ENCODE assay signal across 1 cellular context in the genomic region with DNA sequence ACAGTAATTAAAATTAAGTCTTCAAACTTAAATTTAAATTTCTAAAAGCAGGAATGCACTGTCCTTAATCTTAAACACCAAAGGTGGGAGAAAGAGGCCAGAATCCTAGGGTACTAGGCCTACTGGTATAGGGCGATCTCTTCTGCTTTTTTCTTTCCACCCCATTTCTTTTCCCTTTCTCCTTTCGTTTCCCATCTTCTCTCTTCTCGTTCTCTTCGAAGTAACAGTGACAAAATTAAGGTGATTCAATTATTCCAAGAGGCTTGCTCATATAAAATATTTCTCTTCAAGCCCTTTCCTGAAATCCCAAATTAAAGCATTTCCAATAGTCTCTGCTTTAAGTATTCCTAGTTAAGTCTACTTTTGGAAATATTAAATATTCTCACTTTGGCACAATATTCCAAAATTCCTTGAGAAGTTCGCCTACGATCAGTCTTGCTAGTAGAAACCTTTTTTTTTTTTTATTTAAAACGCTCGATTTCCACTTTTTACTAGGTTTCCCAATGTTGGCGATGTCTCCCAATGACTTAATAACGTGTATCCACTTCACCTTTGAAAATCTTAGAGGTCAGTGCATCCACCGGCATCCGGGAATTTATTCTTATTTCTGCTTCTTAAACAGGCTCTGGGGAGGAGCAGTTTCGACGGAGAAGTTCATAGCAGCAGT.
TF ChIP-seq lines count a peak whose summit lies in the region.

No MANE protein-coding gene starts in this region.

TF ChIP-seq in K562, 482 proteins besides CTCF, POLR2A, EP300 and RAD21 (continued from another document and continues in another):
- TF ChIP-seq, protein P1, sequence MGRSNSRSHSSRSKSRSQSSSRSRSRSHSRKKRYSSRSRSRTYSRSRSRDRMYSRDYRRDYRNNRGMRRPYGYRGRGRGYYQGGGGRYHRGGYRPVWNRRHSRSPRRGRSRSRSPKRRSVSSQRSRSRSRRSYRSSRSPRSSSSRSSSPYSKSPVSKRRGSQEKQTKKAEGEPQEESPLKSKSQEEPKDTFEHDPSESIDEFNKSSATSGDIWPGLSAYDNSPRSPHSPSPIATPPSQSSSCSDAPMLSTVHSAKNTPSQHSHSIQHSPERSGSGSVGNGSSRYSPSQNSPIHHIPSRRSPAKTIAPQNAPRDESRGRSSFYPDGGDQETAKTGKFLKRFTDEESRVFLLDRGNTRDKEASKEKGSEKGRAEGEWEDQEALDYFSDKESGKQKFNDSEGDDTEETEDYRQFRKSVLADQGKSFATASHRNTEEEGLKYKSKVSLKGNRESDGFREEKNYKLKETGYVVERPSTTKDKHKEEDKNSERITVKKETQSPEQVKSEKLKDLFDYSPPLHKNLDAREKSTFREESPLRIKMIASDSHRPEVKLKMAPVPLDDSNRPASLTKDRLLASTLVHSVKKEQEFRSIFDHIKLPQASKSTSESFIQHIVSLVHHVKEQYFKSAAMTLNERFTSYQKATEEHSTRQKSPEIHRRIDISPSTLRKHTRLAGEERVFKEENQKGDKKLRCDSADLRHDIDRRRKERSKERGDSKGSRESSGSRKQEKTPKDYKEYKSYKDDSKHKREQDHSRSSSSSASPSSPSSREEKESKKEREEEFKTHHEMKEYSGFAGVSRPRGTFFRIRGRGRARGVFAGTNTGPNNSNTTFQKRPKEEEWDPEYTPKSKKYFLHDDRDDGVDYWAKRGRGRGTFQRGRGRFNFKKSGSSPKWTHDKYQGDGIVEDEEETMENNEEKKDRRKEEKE (IDR thresholded peaks at IDR 0.05; ENCODE audit: borderline replicate concordance in 1 of 2, control insufficient read depth in 1 of 2, low read depth in 2 of 2, low read length in 1 of 2) = no peak
- TF ChIP-seq, protein P2, sequence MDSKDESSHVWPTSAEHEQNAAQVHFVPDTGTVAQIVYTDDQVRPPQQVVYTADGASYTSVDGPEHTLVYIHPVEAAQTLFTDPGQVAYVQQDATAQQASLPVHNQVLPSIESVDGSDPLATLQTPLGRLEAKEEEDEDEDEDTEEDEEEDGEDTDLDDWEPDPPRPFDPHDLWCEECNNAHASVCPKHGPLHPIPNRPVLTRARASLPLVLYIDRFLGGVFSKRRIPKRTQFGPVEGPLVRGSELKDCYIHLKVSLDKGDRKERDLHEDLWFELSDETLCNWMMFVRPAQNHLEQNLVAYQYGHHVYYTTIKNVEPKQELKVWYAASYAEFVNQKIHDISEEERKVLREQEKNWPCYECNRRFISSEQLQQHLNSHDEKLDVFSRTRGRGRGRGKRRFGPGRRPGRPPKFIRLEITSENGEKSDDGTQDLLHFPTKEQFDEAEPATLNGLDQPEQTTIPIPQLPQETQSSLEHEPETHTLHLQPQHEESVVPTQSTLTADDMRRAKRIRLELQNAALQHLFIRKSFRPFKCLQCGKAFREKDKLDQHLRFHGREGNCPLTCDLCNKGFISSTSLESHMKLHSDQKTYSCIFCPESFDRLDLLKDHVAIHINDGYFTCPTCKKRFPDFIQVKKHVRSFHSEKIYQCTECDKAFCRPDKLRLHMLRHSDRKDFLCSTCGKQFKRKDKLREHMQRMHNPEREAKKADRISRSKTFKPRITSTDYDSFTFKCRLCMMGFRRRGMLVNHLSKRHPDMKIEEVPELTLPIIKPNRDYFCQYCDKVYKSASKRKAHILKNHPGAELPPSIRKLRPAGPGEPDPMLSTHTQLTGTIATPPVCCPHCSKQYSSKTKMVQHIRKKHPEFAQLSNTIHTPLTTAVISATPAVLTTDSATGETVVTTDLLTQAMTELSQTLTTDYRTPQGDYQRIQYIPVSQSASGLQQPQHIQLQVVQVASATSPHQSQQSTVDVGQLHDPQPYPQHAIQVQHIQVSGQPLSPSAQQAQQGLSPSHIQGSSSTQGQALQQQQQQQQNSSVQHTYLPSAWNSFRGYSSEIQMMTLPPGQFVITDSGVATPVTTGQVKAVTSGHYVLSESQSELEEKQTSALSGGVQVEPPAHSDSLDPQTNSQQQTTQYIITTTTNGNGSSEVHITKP (IDR thresholded peaks at IDR 0.05; ENCODE audit: partially characterized antibody) = no peak
- no peak for TF ChIP-seq RUNX1 (IDR thresholded peaks at IDR 0.05; ENCODE audit: low read depth)
- TF ChIP-seq RFX1 (IDR thresholded peaks at IDR 0.05) = no peak
- TF ChIP-seq GABPB2 (CRISPR knock-in tag; conservative IDR thresholded peaks at IDR 0.05) = no peak
- no peak for TF ChIP-seq XRCC3 (IDR thresholded peaks at IDR 0.05)
- TF ChIP-seq, protein P3, sequence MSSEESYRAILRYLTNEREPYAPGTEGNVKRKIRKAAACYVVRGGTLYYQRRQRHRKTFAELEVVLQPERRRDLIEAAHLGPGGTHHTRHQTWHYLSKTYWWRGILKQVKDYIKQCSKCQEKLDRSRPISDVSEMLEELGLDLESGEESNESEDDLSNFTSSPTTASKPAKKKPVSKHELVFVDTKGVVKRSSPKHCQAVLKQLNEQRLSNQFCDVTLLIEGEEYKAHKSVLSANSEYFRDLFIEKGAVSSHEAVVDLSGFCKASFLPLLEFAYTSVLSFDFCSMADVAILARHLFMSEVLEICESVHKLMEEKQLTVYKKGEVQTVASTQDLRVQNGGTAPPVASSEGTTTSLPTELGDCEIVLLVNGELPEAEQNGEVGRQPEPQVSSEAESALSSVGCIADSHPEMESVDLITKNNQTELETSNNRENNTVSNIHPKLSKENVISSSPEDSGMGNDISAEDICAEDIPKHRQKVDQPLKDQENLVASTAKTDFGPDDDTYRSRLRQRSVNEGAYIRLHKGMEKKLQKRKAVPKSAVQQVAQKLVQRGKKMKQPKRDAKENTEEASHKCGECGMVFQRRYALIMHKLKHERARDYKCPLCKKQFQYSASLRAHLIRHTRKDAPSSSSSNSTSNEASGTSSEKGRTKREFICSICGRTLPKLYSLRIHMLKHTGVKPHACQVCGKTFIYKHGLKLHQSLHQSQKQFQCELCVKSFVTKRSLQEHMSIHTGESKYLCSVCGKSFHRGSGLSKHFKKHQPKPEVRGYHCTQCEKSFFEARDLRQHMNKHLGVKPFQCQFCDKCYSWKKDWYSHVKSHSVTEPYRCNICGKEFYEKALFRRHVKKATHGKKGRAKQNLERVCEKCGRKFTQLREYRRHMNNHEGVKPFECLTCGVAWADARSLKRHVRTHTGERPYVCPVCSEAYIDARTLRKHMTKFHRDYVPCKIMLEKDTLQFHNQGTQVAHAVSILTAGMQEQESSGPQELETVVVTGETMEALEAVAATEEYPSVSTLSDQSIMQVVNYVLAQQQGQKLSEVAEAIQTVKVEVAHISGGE (CRISPR knock-in tag; IDR thresholded peaks at IDR 0.05) = no peak
- TF ChIP-seq CBX1 (IDR thresholded peaks at IDR 0.05; ENCODE audit: low read depth) = no peak
- no peak for TF ChIP-seq MEIS2 (IDR thresholded peaks at IDR 0.05; ENCODE audit: partially characterized antibody)
- no peak for TF ChIP-seq DMBX1 (CRISPR knock-in tag; IDR thresholded peaks at IDR 0.05; ENCODE audit: borderline replicate concordance)
- TF ChIP-seq ZNF551 (CRISPR knock-in tag; IDR thresholded peaks at IDR 0.05) = no peak
- TF ChIP-seq TAF7 (tag; IDR thresholded peaks at IDR 0.05) = 0 out of 2 replicates have a peak, but pooled peaks have one; percentile 22
- TF ChIP-seq ZC3H11A (IDR thresholded peaks at IDR 0.05; ENCODE audit: low read depth, low read length) = no peak
- no peak for TF ChIP-seq NCOR1 (IDR thresholded peaks at IDR 0.05)
- TF ChIP-seq ZNF780A (CRISPR knock-in tag; IDR thresholded peaks at IDR 0.05) = no peak
- TF ChIP-seq HMG20A (CRISPR knock-in tag; conservative IDR thresholded peaks at IDR 0.05) = no peak
- no peak for TF ChIP-seq HNRNPH1 (optimal IDR thresholded peaks at IDR 0.05; ENCODE audit: low read depth, low read length)
- TF ChIP-seq, protein P4, sequence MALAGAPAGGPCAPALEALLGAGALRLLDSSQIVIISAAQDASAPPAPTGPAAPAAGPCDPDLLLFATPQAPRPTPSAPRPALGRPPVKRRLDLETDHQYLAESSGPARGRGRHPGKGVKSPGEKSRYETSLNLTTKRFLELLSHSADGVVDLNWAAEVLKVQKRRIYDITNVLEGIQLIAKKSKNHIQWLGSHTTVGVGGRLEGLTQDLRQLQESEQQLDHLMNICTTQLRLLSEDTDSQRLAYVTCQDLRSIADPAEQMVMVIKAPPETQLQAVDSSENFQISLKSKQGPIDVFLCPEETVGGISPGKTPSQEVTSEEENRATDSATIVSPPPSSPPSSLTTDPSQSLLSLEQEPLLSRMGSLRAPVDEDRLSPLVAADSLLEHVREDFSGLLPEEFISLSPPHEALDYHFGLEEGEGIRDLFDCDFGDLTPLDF (CRISPR knock-in tag; IDR thresholded peaks at IDR 0.05) = no peak
- TF ChIP-seq, protein P5, sequence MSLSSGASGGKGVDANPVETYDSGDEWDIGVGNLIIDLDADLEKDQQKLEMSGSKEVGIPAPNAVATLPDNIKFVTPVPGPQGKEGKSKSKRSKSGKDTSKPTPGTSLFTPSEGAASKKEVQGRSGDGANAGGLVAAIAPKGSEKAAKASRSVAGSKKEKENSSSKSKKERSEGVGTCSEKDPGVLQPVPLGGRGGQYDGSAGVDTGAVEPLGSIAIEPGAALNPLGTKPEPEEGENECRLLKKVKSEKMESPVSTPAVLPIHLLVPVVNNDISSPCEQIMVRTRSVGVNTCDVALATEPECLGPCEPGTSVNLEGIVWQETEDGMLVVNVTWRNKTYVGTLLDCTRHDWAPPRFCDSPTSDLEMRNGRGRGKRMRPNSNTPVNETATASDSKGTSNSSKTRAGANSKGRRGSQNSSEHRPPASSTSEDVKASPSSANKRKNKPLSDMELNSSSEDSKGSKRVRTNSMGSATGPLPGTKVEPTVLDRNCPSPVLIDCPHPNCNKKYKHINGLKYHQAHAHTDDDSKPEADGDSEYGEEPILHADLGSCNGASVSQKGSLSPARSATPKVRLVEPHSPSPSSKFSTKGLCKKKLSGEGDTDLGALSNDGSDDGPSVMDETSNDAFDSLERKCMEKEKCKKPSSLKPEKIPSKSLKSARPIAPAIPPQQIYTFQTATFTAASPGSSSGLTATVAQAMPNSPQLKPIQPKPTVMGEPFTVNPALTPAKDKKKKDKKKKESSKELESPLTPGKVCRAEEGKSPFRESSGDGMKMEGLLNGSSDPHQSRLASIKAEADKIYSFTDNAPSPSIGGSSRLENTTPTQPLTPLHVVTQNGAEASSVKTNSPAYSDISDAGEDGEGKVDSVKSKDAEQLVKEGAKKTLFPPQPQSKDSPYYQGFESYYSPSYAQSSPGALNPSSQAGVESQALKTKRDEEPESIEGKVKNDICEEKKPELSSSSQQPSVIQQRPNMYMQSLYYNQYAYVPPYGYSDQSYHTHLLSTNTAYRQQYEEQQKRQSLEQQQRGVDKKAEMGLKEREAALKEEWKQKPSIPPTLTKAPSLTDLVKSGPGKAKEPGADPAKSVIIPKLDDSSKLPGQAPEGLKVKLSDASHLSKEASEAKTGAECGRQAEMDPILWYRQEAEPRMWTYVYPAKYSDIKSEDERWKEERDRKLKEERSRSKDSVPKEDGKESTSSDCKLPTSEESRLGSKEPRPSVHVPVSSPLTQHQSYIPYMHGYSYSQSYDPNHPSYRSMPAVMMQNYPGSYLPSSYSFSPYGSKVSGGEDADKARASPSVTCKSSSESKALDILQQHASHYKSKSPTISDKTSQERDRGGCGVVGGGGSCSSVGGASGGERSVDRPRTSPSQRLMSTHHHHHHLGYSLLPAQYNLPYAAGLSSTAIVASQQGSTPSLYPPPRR (CRISPR knock-in tag; IDR thresholded peaks at IDR 0.05; ENCODE audit: borderline replicate concordance) = no peak
- TF ChIP-seq ZBTB8A (IDR thresholded peaks at IDR 0.05; ENCODE audit: partially characterized antibody) = no peak
- TF ChIP-seq BRD9 (IDR thresholded peaks at IDR 0.05; ENCODE audit: low read depth, partially characterized antibody) = peak; percentile 42
- no peak for TF ChIP-seq KLF16 (IDR thresholded peaks at IDR 0.05)
- TF ChIP-seq JUN (IDR thresholded peaks at IDR 0.05; ENCODE audit: borderline replicate concordance, low read depth, low read length) = no peak
- no peak for TF ChIP-seq JUN (CRISPR knock-in tag; IDR thresholded peaks at IDR 0.05; ENCODE audit: borderline replicate concordance)
- TF ChIP-seq, protein P6, sequence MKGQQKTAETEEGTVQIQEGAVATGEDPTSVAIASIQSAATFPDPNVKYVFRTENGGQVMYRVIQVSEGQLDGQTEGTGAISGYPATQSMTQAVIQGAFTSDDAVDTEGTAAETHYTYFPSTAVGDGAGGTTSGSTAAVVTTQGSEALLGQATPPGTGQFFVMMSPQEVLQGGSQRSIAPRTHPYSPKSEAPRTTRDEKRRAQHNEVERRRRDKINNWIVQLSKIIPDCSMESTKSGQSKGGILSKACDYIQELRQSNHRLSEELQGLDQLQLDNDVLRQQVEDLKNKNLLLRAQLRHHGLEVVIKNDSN (CRISPR knock-in tag; IDR thresholded peaks at IDR 0.05) = no peak
- TF ChIP-seq NUFIP1 (IDR thresholded peaks at IDR 0.05; ENCODE audit: partially characterized antibody) = no peak
- TF ChIP-seq, protein P7, sequence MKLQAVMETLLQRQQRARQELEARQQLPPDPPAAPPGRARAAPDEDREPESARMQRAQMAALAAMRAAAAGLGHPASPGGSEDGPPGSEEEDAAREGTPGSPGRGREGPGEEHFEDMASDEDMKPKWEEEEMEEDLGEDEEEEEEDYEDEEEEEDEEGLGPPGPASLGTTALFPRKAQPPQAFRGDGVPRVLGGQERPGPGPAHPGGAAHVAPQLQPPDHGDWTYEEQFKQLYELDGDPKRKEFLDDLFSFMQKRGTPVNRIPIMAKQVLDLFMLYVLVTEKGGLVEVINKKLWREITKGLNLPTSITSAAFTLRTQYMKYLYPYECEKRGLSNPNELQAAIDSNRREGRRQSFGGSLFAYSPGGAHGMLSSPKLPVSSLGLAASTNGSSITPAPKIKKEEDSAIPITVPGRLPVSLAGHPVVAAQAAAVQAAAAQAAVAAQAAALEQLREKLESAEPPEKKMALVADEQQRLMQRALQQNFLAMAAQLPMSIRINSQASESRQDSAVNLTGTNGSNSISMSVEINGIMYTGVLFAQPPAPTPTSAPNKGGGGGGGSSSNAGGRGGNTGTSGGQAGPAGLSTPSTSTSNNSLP (IDR thresholded peaks at IDR 0.05; ENCODE audit: borderline replicate concordance, low read depth, low read length) = no peak
- TF ChIP-seq NCOA1 (IDR thresholded peaks at IDR 0.05; ENCODE audit: low read depth) = no peak
- TF ChIP-seq, protein P8, sequence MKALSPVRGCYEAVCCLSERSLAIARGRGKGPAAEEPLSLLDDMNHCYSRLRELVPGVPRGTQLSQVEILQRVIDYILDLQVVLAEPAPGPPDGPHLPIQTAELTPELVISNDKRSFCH (CRISPR knock-in tag; IDR thresholded peaks at IDR 0.05) = no peak
- TF ChIP-seq, protein P8 (tag; IDR thresholded peaks at IDR 0.05) = no peak
- TF ChIP-seq, protein P9, sequence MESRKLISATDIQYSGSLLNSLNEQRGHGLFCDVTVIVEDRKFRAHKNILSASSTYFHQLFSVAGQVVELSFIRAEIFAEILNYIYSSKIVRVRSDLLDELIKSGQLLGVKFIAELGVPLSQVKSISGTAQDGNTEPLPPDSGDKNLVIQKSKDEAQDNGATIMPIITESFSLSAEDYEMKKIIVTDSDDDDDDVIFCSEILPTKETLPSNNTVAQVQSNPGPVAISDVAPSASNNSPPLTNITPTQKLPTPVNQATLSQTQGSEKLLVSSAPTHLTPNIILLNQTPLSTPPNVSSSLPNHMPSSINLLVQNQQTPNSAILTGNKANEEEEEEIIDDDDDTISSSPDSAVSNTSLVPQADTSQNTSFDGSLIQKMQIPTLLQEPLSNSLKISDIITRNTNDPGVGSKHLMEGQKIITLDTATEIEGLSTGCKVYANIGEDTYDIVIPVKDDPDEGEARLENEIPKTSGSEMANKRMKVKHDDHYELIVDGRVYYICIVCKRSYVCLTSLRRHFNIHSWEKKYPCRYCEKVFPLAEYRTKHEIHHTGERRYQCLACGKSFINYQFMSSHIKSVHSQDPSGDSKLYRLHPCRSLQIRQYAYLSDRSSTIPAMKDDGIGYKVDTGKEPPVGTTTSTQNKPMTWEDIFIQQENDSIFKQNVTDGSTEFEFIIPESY (CRISPR knock-in tag; IDR thresholded peaks at IDR 0.05) = no peak
